ENCODE assay signal across 1 cellular context in genomic region chr16:51228097-51228659, GRCh38.
TF ChIP-seq lines count a peak whose summit lies in the region.

No MANE protein-coding gene starts in this region.

TF ChIP-seq in GM23338, 12 proteins besides CTCF, POLR2A, EP300 and RAD21:
- TF ChIP-seq, protein P1, sequence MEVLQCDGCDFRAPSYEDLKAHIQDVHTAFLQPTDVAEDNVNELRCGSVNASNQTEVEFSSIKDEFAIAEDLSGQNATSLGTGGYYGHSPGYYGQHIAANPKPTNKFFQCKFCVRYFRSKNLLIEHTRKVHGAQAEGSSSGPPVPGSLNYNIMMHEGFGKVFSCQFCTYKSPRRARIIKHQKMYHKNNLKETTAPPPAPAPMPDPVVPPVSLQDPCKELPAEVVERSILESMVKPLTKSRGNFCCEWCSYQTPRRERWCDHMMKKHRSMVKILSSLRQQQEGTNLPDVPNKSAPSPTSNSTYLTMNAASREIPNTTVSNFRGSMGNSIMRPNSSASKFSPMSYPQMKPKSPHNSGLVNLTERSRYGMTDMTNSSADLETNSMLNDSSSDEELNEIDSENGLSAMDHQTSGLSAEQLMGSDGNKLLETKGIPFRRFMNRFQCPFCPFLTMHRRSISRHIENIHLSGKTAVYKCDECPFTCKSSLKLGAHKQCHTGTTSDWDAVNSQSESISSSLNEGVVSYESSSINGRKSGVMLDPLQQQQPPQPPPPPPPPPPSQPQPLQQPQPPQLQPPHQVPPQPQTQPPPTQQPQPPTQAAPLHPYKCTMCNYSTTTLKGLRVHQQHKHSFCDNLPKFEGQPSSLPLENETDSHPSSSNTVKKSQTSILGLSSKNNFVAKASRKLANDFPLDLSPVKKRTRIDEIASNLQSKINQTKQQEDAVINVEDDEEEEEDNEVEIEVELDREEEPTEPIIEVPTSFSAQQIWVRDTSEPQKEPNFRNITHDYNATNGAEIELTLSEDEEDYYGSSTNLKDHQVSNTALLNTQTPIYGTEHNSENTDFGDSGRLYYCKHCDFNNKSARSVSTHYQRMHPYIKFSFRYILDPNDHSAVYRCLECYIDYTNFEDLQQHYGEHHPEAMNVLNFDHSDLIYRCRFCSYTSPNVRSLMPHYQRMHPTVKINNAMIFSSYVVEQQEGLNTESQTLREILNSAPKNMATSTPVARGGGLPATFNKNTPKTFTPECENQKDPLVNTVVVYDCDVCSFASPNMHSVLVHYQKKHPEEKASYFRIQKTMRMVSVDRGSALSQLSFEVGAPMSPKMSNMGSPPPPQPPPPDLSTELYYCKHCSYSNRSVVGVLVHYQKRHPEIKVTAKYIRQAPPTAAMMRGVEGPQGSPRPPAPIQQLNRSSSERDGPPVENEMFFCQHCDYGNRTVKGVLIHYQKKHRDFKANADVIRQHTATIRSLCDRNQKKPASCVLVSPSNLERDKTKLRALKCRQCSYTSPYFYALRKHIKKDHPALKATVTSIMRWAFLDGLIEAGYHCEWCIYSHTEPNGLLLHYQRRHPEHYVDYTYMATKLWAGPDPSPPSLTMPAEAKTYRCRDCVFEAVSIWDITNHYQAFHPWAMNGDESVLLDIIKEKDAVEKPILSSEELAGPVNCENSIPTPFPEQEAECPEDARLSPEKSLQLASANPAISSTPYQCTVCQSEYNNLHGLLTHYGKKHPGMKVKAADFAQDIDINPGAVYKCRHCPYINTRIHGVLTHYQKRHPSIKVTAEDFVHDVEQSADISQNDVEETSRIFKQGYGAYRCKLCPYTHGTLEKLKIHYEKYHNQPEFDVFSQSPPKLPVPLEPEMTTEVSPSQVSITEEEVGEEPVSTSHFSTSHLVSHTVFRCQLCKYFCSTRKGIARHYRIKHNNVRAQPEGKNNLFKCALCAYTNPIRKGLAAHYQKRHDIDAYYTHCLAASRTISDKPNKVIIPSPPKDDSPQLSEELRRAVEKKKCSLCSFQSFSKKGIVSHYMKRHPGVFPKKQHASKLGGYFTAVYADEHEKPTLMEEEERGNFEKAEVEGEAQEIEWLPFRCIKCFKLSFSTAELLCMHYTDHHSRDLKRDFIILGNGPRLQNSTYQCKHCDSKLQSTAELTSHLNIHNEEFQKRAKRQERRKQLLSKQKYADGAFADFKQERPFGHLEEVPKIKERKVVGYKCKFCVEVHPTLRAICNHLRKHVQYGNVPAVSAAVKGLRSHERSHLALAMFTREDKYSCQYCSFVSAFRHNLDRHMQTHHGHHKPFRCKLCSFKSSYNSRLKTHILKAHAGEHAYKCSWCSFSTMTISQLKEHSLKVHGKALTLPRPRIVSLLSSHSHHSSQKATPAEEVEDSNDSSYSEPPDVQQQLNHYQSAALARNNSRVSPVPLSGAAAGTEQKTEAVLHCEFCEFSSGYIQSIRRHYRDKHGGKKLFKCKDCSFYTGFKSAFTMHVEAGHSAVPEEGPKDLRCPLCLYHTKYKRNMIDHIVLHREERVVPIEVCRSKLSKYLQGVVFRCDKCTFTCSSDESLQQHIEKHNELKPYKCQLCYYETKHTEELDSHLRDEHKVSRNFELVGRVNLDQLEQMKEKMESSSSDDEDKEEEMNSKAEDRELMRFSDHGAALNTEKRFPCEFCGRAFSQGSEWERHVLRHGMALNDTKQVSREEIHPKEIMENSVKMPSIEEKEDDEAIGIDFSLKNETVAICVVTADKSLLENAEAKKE (CRISPR knock-in tag; IDR thresholded peaks at IDR 0.05) = peak; percentile 90
- TF ChIP-seq ZNF331 (CRISPR knock-in tag; IDR thresholded peaks at IDR 0.05; ENCODE audit: low read depth) (no peak), CREB1 (CRISPR knock-in tag; IDR thresholded peaks at IDR 0.05; ENCODE audit: low read depth) (no peak)
- TF ChIP-seq, protein P2, sequence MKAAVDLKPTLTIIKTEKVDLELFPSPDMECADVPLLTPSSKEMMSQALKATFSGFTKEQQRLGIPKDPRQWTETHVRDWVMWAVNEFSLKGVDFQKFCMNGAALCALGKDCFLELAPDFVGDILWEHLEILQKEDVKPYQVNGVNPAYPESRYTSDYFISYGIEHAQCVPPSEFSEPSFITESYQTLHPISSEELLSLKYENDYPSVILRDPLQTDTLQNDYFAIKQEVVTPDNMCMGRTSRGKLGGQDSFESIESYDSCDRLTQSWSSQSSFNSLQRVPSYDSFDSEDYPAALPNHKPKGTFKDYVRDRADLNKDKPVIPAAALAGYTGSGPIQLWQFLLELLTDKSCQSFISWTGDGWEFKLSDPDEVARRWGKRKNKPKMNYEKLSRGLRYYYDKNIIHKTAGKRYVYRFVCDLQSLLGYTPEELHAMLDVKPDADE (IDR thresholded peaks at IDR 0.05) = no peak
